ENCODE assay signal across 1 cellular context in the genomic region with DNA sequence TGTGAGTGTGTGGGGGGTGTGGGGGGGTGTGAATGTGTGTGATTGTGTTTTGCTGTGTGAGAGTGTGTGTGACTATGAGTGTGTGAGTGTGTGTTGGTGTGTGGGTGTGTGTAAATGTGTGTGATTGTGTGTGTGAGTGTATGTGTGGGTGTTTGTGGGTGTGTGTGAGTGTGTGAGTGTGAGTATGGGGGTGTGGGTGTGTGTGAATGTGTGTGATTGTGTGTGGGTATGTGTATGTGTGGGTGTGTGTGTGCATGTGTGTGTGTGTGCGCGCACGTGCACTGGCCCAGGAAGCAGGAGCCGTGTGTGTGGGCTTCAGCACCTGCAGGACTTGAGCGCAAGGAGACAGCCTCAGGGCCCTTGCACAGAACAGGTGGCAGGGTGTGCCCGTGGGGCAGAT.
TF ChIP-seq lines count a peak whose summit lies in the region.
"Not testable (repeated sequence)": the region's sequence is repeated elsewhere in the genome, so short reads cannot be mapped to it uniquely, and the experiment has no call there.

No MANE protein-coding gene starts in this region.

TF ChIP-seq in K562, 482 proteins besides CTCF, POLR2A, EP300 and RAD21 (continued from another document):
- TF ChIP-seq, protein P1, sequence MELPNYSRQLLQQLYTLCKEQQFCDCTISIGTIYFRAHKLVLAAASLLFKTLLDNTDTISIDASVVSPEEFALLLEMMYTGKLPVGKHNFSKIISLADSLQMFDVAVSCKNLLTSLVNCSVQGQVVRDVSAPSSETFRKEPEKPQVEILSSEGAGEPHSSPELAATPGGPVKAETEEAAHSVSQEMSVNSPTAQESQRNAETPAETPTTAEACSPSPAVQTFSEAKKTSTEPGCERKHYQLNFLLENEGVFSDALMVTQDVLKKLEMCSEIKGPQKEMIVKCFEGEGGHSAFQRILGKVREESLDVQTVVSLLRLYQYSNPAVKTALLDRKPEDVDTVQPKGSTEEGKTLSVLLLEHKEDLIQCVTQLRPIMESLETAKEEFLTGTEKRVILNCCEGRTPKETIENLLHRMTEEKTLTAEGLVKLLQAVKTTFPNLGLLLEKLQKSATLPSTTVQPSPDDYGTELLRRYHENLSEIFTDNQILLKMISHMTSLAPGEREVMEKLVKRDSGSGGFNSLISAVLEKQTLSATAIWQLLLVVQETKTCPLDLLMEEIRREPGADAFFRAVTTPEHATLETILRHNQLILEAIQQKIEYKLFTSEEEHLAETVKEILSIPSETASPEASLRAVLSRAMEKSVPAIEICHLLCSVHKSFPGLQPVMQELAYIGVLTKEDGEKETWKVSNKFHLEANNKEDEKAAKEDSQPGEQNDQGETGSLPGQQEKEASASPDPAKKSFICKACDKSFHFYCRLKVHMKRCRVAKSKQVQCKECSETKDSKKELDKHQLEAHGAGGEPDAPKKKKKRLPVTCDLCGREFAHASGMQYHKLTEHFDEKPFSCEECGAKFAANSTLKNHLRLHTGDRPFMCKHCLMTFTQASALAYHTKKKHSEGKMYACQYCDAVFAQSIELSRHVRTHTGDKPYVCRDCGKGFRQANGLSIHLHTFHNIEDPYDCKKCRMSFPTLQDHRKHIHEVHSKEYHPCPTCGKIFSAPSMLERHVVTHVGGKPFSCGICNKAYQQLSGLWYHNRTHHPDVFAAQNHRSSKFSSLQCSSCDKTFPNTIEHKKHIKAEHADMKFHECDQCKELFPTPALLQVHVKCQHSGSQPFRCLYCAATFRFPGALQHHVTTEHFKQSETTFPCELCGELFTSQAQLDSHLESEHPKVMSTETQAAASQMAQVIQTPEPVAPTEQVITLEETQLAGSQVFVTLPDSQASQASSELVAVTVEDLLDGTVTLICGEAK (IDR thresholded peaks at IDR 0.05) = 0 out of 2 replicates have a peak, but pooled peaks have one; percentile 31
- TF ChIP-seq, protein P1 (CRISPR knock-in tag; IDR thresholded peaks at IDR 0.05) = 0 out of 2 replicates have a peak, but pooled peaks have one; percentile 61
- TF ChIP-seq ZNF740 (CRISPR knock-in tag; IDR thresholded peaks at IDR 0.05) = not testable (repeated sequence)
- TF ChIP-seq ZNF740 (tag; IDR thresholded peaks at IDR 0.05) = peak in 1 of 2 experiments; percentile 20; a peak in 1 of 4 replicates
- TF ChIP-seq, protein P2, sequence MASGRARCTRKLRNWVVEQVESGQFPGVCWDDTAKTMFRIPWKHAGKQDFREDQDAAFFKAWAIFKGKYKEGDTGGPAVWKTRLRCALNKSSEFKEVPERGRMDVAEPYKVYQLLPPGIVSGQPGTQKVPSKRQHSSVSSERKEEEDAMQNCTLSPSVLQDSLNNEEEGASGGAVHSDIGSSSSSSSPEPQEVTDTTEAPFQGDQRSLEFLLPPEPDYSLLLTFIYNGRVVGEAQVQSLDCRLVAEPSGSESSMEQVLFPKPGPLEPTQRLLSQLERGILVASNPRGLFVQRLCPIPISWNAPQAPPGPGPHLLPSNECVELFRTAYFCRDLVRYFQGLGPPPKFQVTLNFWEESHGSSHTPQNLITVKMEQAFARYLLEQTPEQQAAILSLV (tag; IDR thresholded peaks at IDR 0.05) = peak; percentile 55; the same call in 1 of the 2 replicates
- peak; percentile 99 for TF ChIP-seq TSC22D4 (tag; IDR thresholded peaks at IDR 0.05)
- 0 out of 2 replicates have a peak, but pooled peaks have one; percentile 26 for TF ChIP-seq CBFA2T3 (IDR thresholded peaks at IDR 0.05)
- peak; percentile 50; the same call in 1 of the 2 replicates for TF ChIP-seq NFE2L1 (tag; IDR thresholded peaks at IDR 0.05; ENCODE audit: borderline replicate concordance, low read depth)
- peak; percentile 78 for TF ChIP-seq MCM3 (IDR thresholded peaks at IDR 0.05)
- TF ChIP-seq CGGBP1 (CRISPR knock-in tag; IDR thresholded peaks at IDR 0.05) = 0 out of 2 replicates have a peak, but pooled peaks have one; percentile 26
- TF ChIP-seq SMARCA5 (IDR thresholded peaks at IDR 0.05) = peak; percentile 89
- peak; percentile 81; the same call in 1 of the 2 replicates for TF ChIP-seq THAP12 (CRISPR knock-in tag; IDR thresholded peaks at IDR 0.05)
- peak; percentile 84 for TF ChIP-seq ZNF280A (IDR thresholded peaks at IDR 0.05; ENCODE audit: low read depth, partially characterized antibody)
